In the genomic region with DNA sequence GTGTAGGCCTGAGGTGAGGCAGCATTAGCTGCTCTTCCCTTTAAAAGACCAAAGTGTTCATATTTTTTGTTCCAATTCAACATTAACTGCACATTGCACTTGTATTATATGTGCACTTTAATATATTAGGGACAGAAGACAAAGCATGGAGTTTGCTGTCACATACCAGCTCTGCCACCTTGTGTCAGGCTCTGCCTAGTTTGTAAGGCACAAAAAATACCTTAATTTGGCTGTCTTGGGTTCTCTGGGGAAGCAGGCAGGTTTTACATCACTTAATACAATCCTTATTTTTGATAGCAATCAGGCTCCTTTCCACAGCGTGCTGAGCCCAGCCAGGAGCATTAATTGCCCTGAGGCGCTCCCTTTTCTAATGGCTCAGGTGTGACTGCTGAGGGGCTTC, we compare ENCODE assay signal across 21 cellular contexts.
"Had no signal": no experiment of that assay in that cellular context is flagged by ENCODE, and none has a peak within 500 bp of the region (broad histone marks: within the 10 kb centered on the region; RNA-seq: fewer than 3 reads in every experiment).

No MANE protein-coding gene starts in this region.

- H3K27ac ChIP-seq: coronary artery, left ventricle myocardium inferior, ovary, right lobe of liver, upper lobe of left lung had no signal

- H3K4me1 Mint-ChIP-seq: activated CD4-positive, alpha-beta T cell treated with anti-CD3 and anti-CD28 coated beads, Interleukin-2, amount 10 ng/mL, durations not matched to agents 24 days and 14 days; central memory CD8-positive, alpha-beta T cell had no signal

- H3K4me2 ChIP-seq: smooth muscle cell had no signal

- H3K27me3 ChIP-seq: ovary, right lobe of liver, upper lobe of left lung had no signal

- H3K27ac Mint-ChIP-seq: activated CD4-positive, alpha-beta T cell treated with anti-CD3 and anti-CD28 coated beads, Interleukin-2, amount 10 ng/mL, durations not matched to agents 24 days and 14 days; activated CD8-positive, alpha-beta T cell treated with anti-CD3 and anti-CD28 coated beads, Interleukin-2, amount 10 ng/mL, durations not matched to agents 7 days and 5 days; activated naive CD8-positive, alpha-beta T cell; memory B cell; natural killer cell treated with Interleukin-12 subunit alpha and Interleukin-12 subunit beta and Interleukin-15 and Interleukin-18, amount 100 ng/mL, for 72 hours; stimulated activated naive CD8-positive, alpha-beta T cell treated with anti-CD3 and anti-CD28 coated beads, Interleukin-15, Interleukin-2, amounts not matched to agents 100 ng/mL and 50 ng/mL, for 24 hours; T-helper 2 cell treated with Interferon-gamma antibody and Interleukin-4, amounts not matched to agents 5 μg/mL and 100 μg/mL, for 36 hours had no signal

- ATAC-seq: activated CD8-positive, alpha-beta T cell treated with anti-CD3 and anti-CD28 coated beads, Interleukin-2, amount 10 ng/mL, durations not matched to agents 7 days and 5 days; right lobe of liver had no signal

- H3K9me3 Mint-ChIP-seq: activated CD4-positive, alpha-beta T cell treated with anti-CD3 and anti-CD28 coated beads, Interleukin-2, amount 10 ng/mL, durations not matched to agents 24 days and 14 days; central memory CD8-positive, alpha-beta T cell; memory B cell; natural killer cell treated with Interleukin-12 subunit alpha and Interleukin-12 subunit beta and Interleukin-15 and Interleukin-18, amount 100 ng/mL, for 72 hours; stimulated activated naive CD8-positive, alpha-beta T cell treated with anti-CD3 and anti-CD28 coated beads, Interleukin-15, Interleukin-2, amounts not matched to agents 100 ng/mL and 50 ng/mL, for 24 hours; T-helper 2 cell treated with Interferon-gamma antibody and Interleukin-4, amounts not matched to agents 5 μg/mL and 100 μg/mL, for 36 hours had no signal

- H3K27me3 Mint-ChIP-seq: memory B cell had no signal

- H3K9me3 ChIP-seq: left ventricle myocardium inferior, ovary, right lobe of liver, upper lobe of left lung had no signal

- DNase-seq: activated CD4-positive, alpha-beta T cell treated with anti-CD3 and anti-CD28 coated beads, Interleukin-2, amount 10 ng/mL, durations not matched to agents 24 days and 14 days; activated CD4-positive, CD25-positive, alpha-beta regulatory T cell; activated CD8-positive, alpha-beta memory T cell treated with anti-CD3 and anti-CD28 coated beads, Interleukin-2, amount 50 U/mL, for 4 hours; activated effector memory CD4-positive, alpha-beta T cell treated with anti-CD3 and anti-CD28 coated beads, Interleukin-2, amount 50 U/mL, for 16 hours; activated T-cell treated with anti-CD3 and anti-CD28 coated beads, Interleukin-2, amount 50 U/mL, for 48 hours; amniotic stem cell; effector CD4-positive, alpha-beta T cell; foreskin melanocyte; left ventricle myocardium inferior; ovary; right lobe of liver had no signal

- H3K4me3 ChIP-seq: coronary artery, left ventricle myocardium inferior, ovary, right lobe of liver, smooth muscle cell, upper lobe of left lung had no signal

- H3K36me3 ChIP-seq: ovary, right lobe of liver had no signal

- H3K36me3 Mint-ChIP-seq: activated naive CD8-positive, alpha-beta T cell; natural killer cell treated with Interleukin-12 subunit alpha and Interleukin-12 subunit beta and Interleukin-15 and Interleukin-18, amount 100 ng/mL, for 72 hours had no signal

- H3K4me3 Mint-ChIP-seq: activated CD4-positive, alpha-beta T cell treated with anti-CD3 and anti-CD28 coated beads, Interleukin-2, amount 10 ng/mL, durations not matched to agents 24 days and 14 days; activated CD8-positive, alpha-beta T cell treated with anti-CD3 and anti-CD28 coated beads, Interleukin-2, amount 10 ng/mL, durations not matched to agents 7 days and 5 days; activated naive CD8-positive, alpha-beta T cell; central memory CD8-positive, alpha-beta T cell; memory B cell; natural killer cell treated with Interleukin-12 subunit alpha and Interleukin-12 subunit beta and Interleukin-15 and Interleukin-18, amount 100 ng/mL, for 72 hours; stimulated activated naive CD8-positive, alpha-beta T cell treated with anti-CD3 and anti-CD28 coated beads, Interleukin-15, Interleukin-2, amounts not matched to agents 100 ng/mL and 50 ng/mL, for 24 hours; T-helper 2 cell treated with Interferon-gamma antibody and Interleukin-4, amounts not matched to agents 5 μg/mL and 100 μg/mL, for 36 hours had no signal
